10 cellular contexts compared by ENCODE assay signal in the genomic region with DNA sequence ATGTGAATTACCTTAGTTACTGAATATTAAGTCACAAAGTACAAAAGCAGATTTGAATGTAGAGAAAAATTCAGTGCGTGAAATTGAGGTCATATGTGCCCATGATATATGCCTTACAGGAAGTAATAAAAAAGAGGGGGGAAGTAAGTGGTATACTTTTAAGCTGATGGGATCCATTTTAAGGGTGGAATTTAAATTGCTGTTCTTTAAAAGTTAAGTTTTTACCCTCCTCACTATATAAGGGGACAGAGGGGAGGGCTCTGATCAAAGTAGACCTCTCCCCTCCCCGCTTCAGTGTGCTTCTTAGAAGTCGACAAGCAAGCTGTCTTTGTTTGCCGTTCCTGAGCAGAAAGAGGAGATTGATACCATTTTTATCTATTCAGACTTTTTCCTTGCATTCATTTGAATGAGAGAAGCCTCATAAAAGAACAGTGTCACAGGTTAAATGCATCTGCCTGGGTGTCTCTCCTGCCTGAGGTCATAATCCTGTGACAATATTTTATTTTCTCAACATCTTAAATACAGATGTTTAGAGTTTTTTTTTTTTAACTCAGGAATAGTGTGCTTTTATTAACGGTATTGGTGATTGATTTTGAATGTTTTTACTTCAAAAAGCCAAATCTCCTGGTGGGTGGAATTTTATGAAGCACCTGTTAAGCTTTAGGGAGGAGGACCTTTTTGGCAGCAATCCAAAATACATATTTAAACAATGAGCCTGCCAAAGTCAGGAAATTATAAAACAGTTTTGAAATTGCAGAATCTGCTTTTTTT.
A peak's percentile ranks its signal among the peaks of the same experiment; 100 is the strongest.
DNase-seq lines count a peak whose midpoint lies in the region; ATAC-seq, FAIRE-seq and TF ChIP-seq lines count a peak whose summit lies in the region.
"Had no signal": no experiment of that assay in that cellular context is flagged by ENCODE, and none has a peak within 500 bp of the region (broad histone marks: within the 10 kb centered on the region; RNA-seq: fewer than 3 reads in every experiment).

No MANE protein-coding gene starts in this region.

- intact Hi-C loops in upper lobe of right lung (cut with DNase I), result no loop called here
- intact Hi-C loops in posterior vena cava (cut with DNase I), result no loop called here

- DNase-seq in DMS153 treated with DMSO at 0.1 percent for 48 hours (lab: John Stamatoyannopoulos, UW; ENCODE audit: unreplicated experiment), result peak; percentile 74
- DNase-seq in LoVo (ENCODE audit: low spot score), result peak; percentile 75
- peak; percentile 35 to 38 for DNase-seq in SHP77 (lab: John Stamatoyannopoulos, UW)
- DNase-seq in upper lobe of right lung, result no peak
- no peak for DNase-seq in posterior vena cava (ENCODE audit: low spot score)
- DNase-seq: OCI-M1 had no signal

- no peak overlapping the region for H3K4me3 ChIP-seq in upper lobe of right lung

- ATAC-seq in HG02840 (IDR thresholded peaks at IDR 0.05; ENCODE audit: low FRiP score, unreplicated experiment) (no peak), upper lobe of right lung (no peak), GM21529 (IDR thresholded peaks at IDR 0.05; ENCODE audit: unreplicated experiment) (no peak)

- H3K36me3 ChIP-seq in upper lobe of right lung, result no peaks in the 10 kb centered on the region

- no peak overlapping the region for H3K27ac ChIP-seq in upper lobe of right lung
- H3K27ac ChIP-seq: parathyroid adenoma had no signal

- peaks cover 14% of the 10 kb centered on the region for H3K4me1 ChIP-seq in upper lobe of right lung

- no peaks in the 10 kb centered on the region for H3K27me3 ChIP-seq in upper lobe of right lung

- no peak for TF ChIP-seq CTCF in upper lobe of right lung (IDR thresholded peaks at IDR 0.05)

- no peaks in the 10 kb centered on the region for H3K9me3 ChIP-seq in upper lobe of right lung

- FAIRE-seq in islet of Langerhans (lab: Jason Lieb, UNC), result peak; percentile 96

Comparison
In these comparisons a context has a peak if more than half of its experiments do, and no peak if none do; other contexts are left out.
1. DNase-seq: peak in DMS153 treated with DMSO at 0.1 percent for 48 hours (single experiment), LoVo (single experiment) and SHP77 (2 of 2); none in upper lobe of right lung (single experiment) and posterior vena cava (single experiment).